ENCODE assay signal across 8 cellular contexts in the genomic region with DNA sequence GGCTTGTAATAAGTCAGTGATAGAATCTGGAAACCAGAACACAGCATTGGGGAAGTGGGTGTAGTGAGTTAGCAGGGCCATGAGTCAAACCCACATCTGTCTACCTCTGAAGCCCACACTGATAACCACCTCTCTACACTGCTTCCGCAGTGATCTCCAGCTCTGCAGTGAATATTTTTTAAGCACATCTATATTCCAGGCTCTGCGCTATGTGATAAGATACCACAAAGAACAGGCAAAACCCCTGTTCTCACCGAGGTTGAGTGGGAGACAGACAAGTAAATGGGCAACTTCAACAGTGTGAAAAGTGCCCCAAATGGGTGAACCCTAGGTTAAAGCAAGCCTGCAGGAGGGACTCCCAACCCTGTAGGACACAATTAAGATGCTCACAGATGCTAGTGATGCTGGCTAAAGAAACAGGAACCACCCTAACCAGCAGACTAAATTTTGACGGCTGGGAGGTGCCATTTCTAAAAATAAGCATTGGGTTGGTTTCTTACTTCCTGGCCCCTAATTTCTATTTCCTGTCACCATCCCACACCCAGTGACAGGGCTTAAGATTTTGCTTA.
DNase-seq lines count a peak whose midpoint lies in the region; ATAC-seq and TF ChIP-seq lines count a peak whose summit lies in the region.

No MANE protein-coding gene starts in this region.

- intact Hi-C loops in CD8-positive, alpha-beta T cell (cut with DNase I, micrococcal nuclease), result loop anchor here (10.0 kb wide), 1 partner anchor 956 kb away; no protein-coding TSS in a partner anchor
- intact Hi-C loops in stomach (cut with DNase I; ENCODE audit: low total_unique reads), result loop anchor here (5.0 kb wide), 1 partner anchor 383 kb away; no protein-coding TSS in a partner anchor
- intact Hi-C loops in left ventricle myocardium superior (cut with micrococcal nuclease), result loop anchor here (5.0 kb wide), 1 partner anchor 383 kb away; no protein-coding TSS in a partner anchor

- H3K27ac Mint-ChIP-seq in CD8-positive, alpha-beta T cell, result peak overlapping the region; percentile 78
- H3K27ac Mint-ChIP-seq in IgD-negative memory B cell (peak overlapping the region; percentile 82 to 90 (median 85)), mesothelial cell of epicardium (no peak overlapping the region)
- H3K27ac Mint-ChIP-seq in activated T-cell treated with anti-CD3 and anti-CD28 coated beads, Interleukin-2, amount 50 U/mL, for 72 hours, result peak overlapping the region; percentile 57

- ATAC-seq in CD8-positive, alpha-beta T cell, result peak; percentile 84
- ATAC-seq in GM21390 (IDR thresholded peaks at IDR 0.05; ENCODE audit: unreplicated experiment) (peak; percentile 62), left ventricle myocardium superior (no peak)
- ATAC-seq in activated T-cell treated with anti-CD3 and anti-CD28 coated beads, Interleukin-2, amount 50 U/mL, for 72 hours (replicated peaks in 1 of 2), result peak; percentile 84 to 89

- DNase-seq in CD8-positive, alpha-beta T cell, result peak in 6 of 7 experiments; percentile 9 to 57 (median 34)
- peak; percentile 53 to 60 for DNase-seq in activated T-cell treated with anti-CD3 and anti-CD28 coated beads, Interleukin-2, amount 50 U/mL, for 72 hours
- no peak for DNase-seq in stomach
- DNase-seq in superior temporal gyrus (ENCODE audit: extremely low spot score), result no peak
- no peak for DNase-seq in left ventricle myocardium superior
- DNase-seq in mesothelial cell of epicardium (ENCODE audit: low spot score in 2 of 2, unreplicated experiment in 2 of 2), result no peak

- no peaks in the 10 kb centered on the region for H3K27me3 ChIP-seq in CD8-positive, alpha-beta T cell (ENCODE audit: insufficient read depth, low read length)
- H3K27me3 ChIP-seq in stomach, result peaks cover 0 to 15% (median 0%) of the 10 kb centered on the region in 3 donors

- H3K4me1 ChIP-seq in CD8-positive, alpha-beta T cell (ENCODE audit: insufficient read depth, low read length), result peaks cover 35% of the 10 kb centered on the region
- peaks cover 0 to 12% (median 5%) of the 10 kb centered on the region in 4 donors for H3K4me1 ChIP-seq in stomach

- no peaks in the 10 kb centered on the region for H3K36me3 ChIP-seq in CD8-positive, alpha-beta T cell (ENCODE audit: insufficient read depth, low read length)
- no peaks in the 10 kb centered on the region for H3K36me3 ChIP-seq in stomach

- H3K9me3 ChIP-seq in CD8-positive, alpha-beta T cell (ENCODE audit: low read length), result no peaks in the 10 kb centered on the region
- H3K9me3 ChIP-seq in stomach, result peaks cover 0 to 3% (median 0%) of the 10 kb centered on the region in 4 donors

- TF ChIP-seq POLR2A in stomach (IDR thresholded peaks at IDR 0.05), result no peak

- 61 to 79% (median 72%) methylated on average over 4 of the region's 4 CpGs for WGBS in stomach, 5 donors

- H3K4me3 Mint-ChIP-seq in CD8-positive, alpha-beta T cell, result peak overlapping the region; percentile 56
- H3K4me3 Mint-ChIP-seq in IgD-negative memory B cell, result peak overlapping the region; percentile 57 to 83 (median 72)
- peak overlapping the region; percentile 49 to 75 for H3K4me3 Mint-ChIP-seq in activated T-cell treated with anti-CD3 and anti-CD28 coated beads, Interleukin-2, amount 50 U/mL, for 72 hours
- no peak overlapping the region for H3K4me3 Mint-ChIP-seq in mesothelial cell of epicardium

- H3K36me3 Mint-ChIP-seq in CD8-positive, alpha-beta T cell, result no peaks in the 10 kb centered on the region
- H3K36me3 Mint-ChIP-seq in IgD-negative memory B cell (peaks cover 3% of the 10 kb centered on the region), mesothelial cell of epicardium (no peaks in the 10 kb centered on the region)
- H3K36me3 Mint-ChIP-seq in activated T-cell treated with anti-CD3 and anti-CD28 coated beads, Interleukin-2, amount 50 U/mL, for 72 hours (ENCODE audit: insufficient read depth in 2 of 2), result peaks cover 8 to 9% of the 10 kb centered on the region in 2 donors

- H3K4me1 Mint-ChIP-seq in CD8-positive, alpha-beta T cell (ENCODE audit: low read depth), result peaks cover 50% of the 10 kb centered on the region
- H3K4me1 Mint-ChIP-seq in IgD-negative memory B cell (peaks cover 55 to 66% (median 62%) of the 10 kb centered on the region in 3 donors), mesothelial cell of epicardium (peaks cover 4% of the 10 kb centered on the region)
- peaks cover 51% of the 10 kb centered on the region for H3K4me1 Mint-ChIP-seq in activated T-cell treated with anti-CD3 and anti-CD28 coated beads, Interleukin-2, amount 50 U/mL, for 72 hours (ENCODE audit: low read depth)

- POLR2A ChIA-PET in CD8-positive, alpha-beta T cell (lab: Charles Lee), result no interaction called here

- H3K9me3 Mint-ChIP-seq in CD8-positive, alpha-beta T cell, result peaks cover 3% of the 10 kb centered on the region
- H3K9me3 Mint-ChIP-seq in IgD-negative memory B cell, result peaks cover 0 to 16% (median 8%) of the 10 kb centered on the region in 3 donors
- H3K9me3 Mint-ChIP-seq in activated T-cell treated with anti-CD3 and anti-CD28 coated beads, Interleukin-2, amount 50 U/mL, for 72 hours, result peaks cover 3 to 4% of the 10 kb centered on the region in 2 donors
- peaks cover 23% of the 10 kb centered on the region for H3K9me3 Mint-ChIP-seq in mesothelial cell of epicardium

- TF ChIP-seq EP300 in stomach (IDR thresholded peaks at IDR 0.05), result no peak

- peak overlapping the region; percentile 20 for H3K4me3 ChIP-seq in CD8-positive, alpha-beta T cell (ENCODE audit: low read depth, low read length)
- no peak overlapping the region for H3K4me3 ChIP-seq in stomach

- CTCF ChIA-PET in CD8-positive, alpha-beta T cell (lab: Charles Lee), result interaction anchor here (0.7 to 13.5 kb wide), 6 partner anchors 12 to 429 kb away, joined by 3 to 343 read pairs (median 3); no protein-coding TSS in a partner anchor

- no peak for TF ChIP-seq CTCF in CD8-positive, alpha-beta T cell (IDR thresholded peaks at IDR 0.05)
- no peak for TF ChIP-seq CTCF in stomach (IDR thresholded peaks at IDR 0.05)
- TF ChIP-seq CTCF in mesothelial cell of epicardium (IDR thresholded peaks at IDR 0.05; ENCODE audit: unreplicated experiment), result no peak

- no peaks in the 10 kb centered on the region for H3K27me3 Mint-ChIP-seq in CD8-positive, alpha-beta T cell (ENCODE audit: low read depth)
- H3K27me3 Mint-ChIP-seq in IgD-negative memory B cell, result peaks cover 2% of the 10 kb centered on the region
- H3K27me3 Mint-ChIP-seq in activated T-cell treated with anti-CD3 and anti-CD28 coated beads, Interleukin-2, amount 50 U/mL, for 72 hours (ENCODE audit: low read depth), result peaks cover 15% of the 10 kb centered on the region
- H3K27me3 Mint-ChIP-seq in mesothelial cell of epicardium (ENCODE audit: low read depth), result peaks cover 3% of the 10 kb centered on the region

- H3K27ac ChIP-seq in CD8-positive, alpha-beta T cell (ENCODE audit: low read depth, low read length), result peak overlapping the region; percentile 30
- no peak overlapping the region for H3K27ac ChIP-seq in stomach

Comparison
In these comparisons a context has a peak if more than half of its experiments do, and no peak if none do; other contexts are left out.
1. DNase-seq: peak in CD8-positive, alpha-beta T cell (6 of 7) and activated T-cell treated with anti-CD3 and anti-CD28 coated beads, Interleukin-2, amount 50 U/mL, for 72 hours (2 of 2); none in stomach (single experiment), superior temporal gyrus (single experiment), left ventricle myocardium superior (single experiment) and mesothelial cell of epicardium (0 of 2).